ENCODE assay signal across 8 cellular contexts in genomic region chr11:130181295-130182272, GRCh38.
DNase-seq lines count a peak whose midpoint lies in the region; ATAC-seq and TF ChIP-seq lines count a peak whose summit lies in the region.

No MANE protein-coding gene starts in this region.

- H3K36me3 Mint-ChIP-seq in activated T-cell treated with anti-CD3 and anti-CD28 coated beads, Interleukin-2, amount 50 U/mL, for 24 hours (ENCODE audit: low read depth), result no peaks in the 10 kb centered on the region

- no peaks in the 10 kb centered on the region for H3K9me3 Mint-ChIP-seq in activated T-cell treated with anti-CD3 and anti-CD28 coated beads, Interleukin-2, amount 50 U/mL, for 24 hours

- DNase-seq in iris pigment epithelial cell (ENCODE audit: low read depth), result peak; percentile 84
- no peak for DNase-seq in middle frontal gyrus (ENCODE audit: extremely low spot score, low spot score)
- no peak for DNase-seq in NCI-H1048 (lab: John Stamatoyannopoulos, UW)
- no peak for DNase-seq in activated T-cell treated with anti-CD3 and anti-CD28 coated beads, Interleukin-2, amount 50 U/mL, for 24 hours
- DNase-seq in cerebellar nuclear complex (lab: John Stamatoyannopoulos, UW), result no peak

- TF ChIP-seq POLR2A in Raji (IDR thresholded peaks at IDR 0.05; ENCODE audit: insufficient read depth, low read depth, low read length), result peak; percentile 56

- H3K4me3 Mint-ChIP-seq in activated T-cell treated with anti-CD3 and anti-CD28 coated beads, Interleukin-2, amount 50 U/mL, for 24 hours, result no peak overlapping the region

- peak; percentile 53 for TF ChIP-seq EP300 in Ishikawa (IDR thresholded peaks at IDR 0.05; ENCODE audit: borderline replicate concordance)

- H3K27me3 Mint-ChIP-seq in activated T-cell treated with anti-CD3 and anti-CD28 coated beads, Interleukin-2, amount 50 U/mL, for 24 hours, result peaks cover 8% of the 10 kb centered on the region

- H3K4me1 Mint-ChIP-seq in activated T-cell treated with anti-CD3 and anti-CD28 coated beads, Interleukin-2, amount 50 U/mL, for 24 hours (ENCODE audit: low read depth), result no peaks in the 10 kb centered on the region

- no peak for TF ChIP-seq RAD21 in Ishikawa (IDR thresholded peaks at IDR 0.05; ENCODE audit: low read depth)

- no peak overlapping the region for H3K27ac Mint-ChIP-seq in activated T-cell treated with anti-CD3 and anti-CD28 coated beads, Interleukin-2, amount 50 U/mL, for 24 hours

- ATAC-seq in GM19395 (IDR thresholded peaks at IDR 0.05; ENCODE audit: unreplicated experiment), result peak; percentile 70

TF ChIP-seq in Ishikawa, 13 proteins besides CTCF, POLR2A, EP300 and RAD21:
- TF ChIP-seq REST (IDR thresholded peaks at IDR 0.05; ENCODE audit: low read depth) (no peak), EGR1 (IDR thresholded peaks at IDR 0.05) (no peak), CEBPB (IDR thresholded peaks at IDR 0.05) (peak; percentile 83), ZBTB7A (IDR thresholded peaks at IDR 0.05; ENCODE audit: low read depth) (no peak), USF1 (IDR thresholded peaks at IDR 0.05) (no peak), YY1 (IDR thresholded peaks at IDR 0.05; ENCODE audit: low read depth) (peak; percentile 3; the same call in 1 of the 2 replicates), MAX (IDR thresholded peaks at IDR 0.05) (0 out of 2 replicates have a peak, but pooled peaks have one; percentile 12), FOXM1 (IDR thresholded peaks at IDR 0.05; ENCODE audit: borderline replicate concordance, low read depth) (no peak), TEAD4 (IDR thresholded peaks at IDR 0.05) (no peak), TAF1 (IDR thresholded peaks at IDR 0.05; ENCODE audit: low read depth) (no peak), TCF12 (IDR thresholded peaks at IDR 0.05; ENCODE audit: low read depth) (peak; percentile 48; the same call in 1 of the 2 replicates), NFIC (IDR thresholded peaks at IDR 0.05) (peak; percentile 40; the same call in 1 of the 2 replicates), CREB1 (IDR thresholded peaks at IDR 0.05; ENCODE audit: low read depth) (no peak)
